8 cellular contexts compared by ENCODE assay signal in the genomic region with DNA sequence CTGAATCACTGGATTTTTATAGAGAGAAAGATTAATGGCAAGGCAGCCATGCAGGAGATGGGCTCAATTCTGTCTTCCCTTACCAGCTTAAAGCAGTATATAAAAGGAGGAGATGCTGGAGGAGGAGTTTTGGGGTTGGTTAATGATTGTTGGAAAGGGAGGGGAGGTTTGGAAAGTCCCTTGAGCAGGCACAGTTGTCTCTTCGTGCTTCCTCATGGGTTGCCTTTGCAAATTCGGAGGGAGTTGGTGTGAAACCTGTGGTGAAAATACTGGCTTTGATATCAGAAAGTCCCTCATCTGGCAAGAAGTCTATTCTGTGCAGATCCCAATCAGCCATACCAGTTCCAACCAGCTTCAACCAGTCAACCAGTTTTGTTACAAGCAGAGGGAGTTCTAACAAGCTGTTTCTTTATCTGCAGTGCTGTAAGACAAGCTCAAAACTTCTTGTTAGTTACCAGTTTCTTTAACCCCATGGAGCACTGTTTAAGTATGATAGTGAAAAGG.
DNase-seq lines count a peak whose midpoint lies in the region; ATAC-seq lines count a peak whose summit lies in the region.

No MANE protein-coding gene starts in this region.

- H3K27ac Mint-ChIP-seq in activated T-cell treated with anti-CD3 and anti-CD28 coated beads, Interleukin-2, amount 50 U/mL, for 72 hours = peak overlapping the region; percentile 26

- peaks cover 57% of the 10 kb centered on the region for H3K4me1 Mint-ChIP-seq in activated T-cell treated with anti-CD3 and anti-CD28 coated beads, Interleukin-2, amount 50 U/mL, for 72 hours (ENCODE audit: low read depth)

- H3K36me3 Mint-ChIP-seq in activated T-cell treated with anti-CD3 and anti-CD28 coated beads, Interleukin-2, amount 50 U/mL, for 72 hours (ENCODE audit: insufficient read depth in 2 of 2) = peaks cover 34 to 61% of the 10 kb centered on the region in 2 donors

- H3K9me3 Mint-ChIP-seq in activated T-cell treated with anti-CD3 and anti-CD28 coated beads, Interleukin-2, amount 50 U/mL, for 72 hours = peaks cover 4 to 6% of the 10 kb centered on the region in 2 donors

- DNase-seq in activated CD4-positive, CD25-positive, alpha-beta regulatory T cell (lab: John Stamatoyannopoulos, UW) = no peak
- DNase-seq in activated T-cell treated with anti-CD3 and anti-CD28 coated beads, Interleukin-2, amount 50 U/mL, for 72 hours = peak in 1 of 2 donors; percentile 21
- DNase-seq in stimulated activated CD4-positive, alpha-beta T cell treated with anti-CD3 and anti-CD28 coated beads, Interleukin-15, amount 100 ng/mL, for 24 hours = peak; percentile 49
- no peak for DNase-seq in NCI-H2227 (lab: John Stamatoyannopoulos, UW; ENCODE audit: unreplicated experiment)
- DNase-seq in NCI-H1092 treated with DMSO at 0.1 percent for 48 hours (lab: John Stamatoyannopoulos, UW) = no peak
- no peak for DNase-seq in NCI-H774 (lab: John Stamatoyannopoulos, UW)

- peak overlapping the region; percentile 47 to 58 for H3K4me3 Mint-ChIP-seq in activated T-cell treated with anti-CD3 and anti-CD28 coated beads, Interleukin-2, amount 50 U/mL, for 72 hours

- peak; percentile 77 to 78 for ATAC-seq in activated CD4-positive, CD25-positive, alpha-beta regulatory T cell treated with anti-CD3 and anti-CD28 coated beads, Interleukin-2, amount 50 U/mL, for 24 hours
- peak; percentile 36 for ATAC-seq in HG03025 (IDR thresholded peaks at IDR 0.05; ENCODE audit: low FRiP score, unreplicated experiment)
- ATAC-seq in activated T-cell treated with anti-CD3 and anti-CD28 coated beads, Interleukin-2, amount 50 U/mL, for 72 hours (replicated peaks in 1 of 2) = peak; percentile 75 to 78

- H3K27me3 Mint-ChIP-seq in activated T-cell treated with anti-CD3 and anti-CD28 coated beads, Interleukin-2, amount 50 U/mL, for 72 hours (ENCODE audit: low read depth) = no peaks in the 10 kb centered on the region
